ENCODE assay signal across 17 cellular contexts in the genomic region with DNA sequence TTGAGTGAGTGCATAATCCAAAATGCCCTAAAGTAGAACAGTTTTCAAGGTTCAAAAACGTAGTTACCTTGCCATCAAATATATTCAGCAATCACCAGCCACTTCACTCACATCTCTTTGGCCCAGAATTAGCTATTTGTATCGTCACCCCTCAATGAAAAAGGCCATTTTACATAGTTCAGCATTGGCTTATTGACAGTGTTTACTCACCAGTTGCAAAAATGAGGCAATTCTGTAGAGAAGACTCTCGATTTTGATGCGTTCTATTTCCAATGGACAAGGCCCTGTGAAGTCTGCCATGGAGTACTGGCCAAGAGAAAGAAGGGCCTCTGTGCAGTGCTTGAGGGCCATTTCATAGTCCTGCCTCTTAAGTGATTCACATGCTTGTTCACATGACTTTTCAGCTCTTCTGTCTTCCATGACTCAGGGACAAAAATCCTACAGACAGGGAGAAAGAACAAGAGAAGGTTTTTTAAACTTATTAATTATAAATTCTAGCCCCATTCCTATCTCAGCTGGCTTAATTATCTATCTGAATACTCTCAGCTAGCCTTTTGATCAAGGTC. TPM values are rescaled to one million over a fixed set of nuclear protein-coding genes. Genes with fewer than 3 reads are reported as not detected.
DNase-seq lines count a peak whose midpoint lies in the region; ATAC-seq, FAIRE-seq and TF ChIP-seq lines count a peak whose summit lies in the region.
"Had no signal": no experiment of that assay in that cellular context is flagged by ENCODE, and none has a peak within 500 bp of the region (broad histone marks: within the 10 kb centered on the region; RNA-seq: fewer than 3 reads in every experiment).

No MANE protein-coding gene starts in this region.

- H3K27ac Mint-ChIP-seq in activated CD4-positive, alpha-beta memory T cell treated with anti-CD3 and anti-CD28 coated beads, Interleukin-2, amount 10 ng/mL, durations not matched to agents 7 days and 5 days = no peak overlapping the region
- H3K27ac Mint-ChIP-seq: activated CD8-positive, alpha-beta memory T cell treated with anti-CD3 and anti-CD28 coated beads, Interleukin-2, amount 10 ng/mL, durations not matched to agents 7 days and 5 days; progenitor cell of endocrine pancreas had no signal

- 95% methylated on average over 4 of the region's 4 CpGs for WGBS in HepG2 (ENCODE audit: low lambda C conversion rate)

- peaks cover 33 to 85% of the 10 kb centered on the region in 2 experiments for H3K36me3 ChIP-seq in HepG2 (replicated peaks in 1 of 2; ENCODE audit: control insufficient read depth in 1 of 2, insufficient read depth in 2 of 2, low read length in 2 of 2)

- no peak overlapping the region for H3K27ac ChIP-seq in HepG2 (ENCODE audit: extremely low read length, insufficient read depth, low read length)
- H3K27ac ChIP-seq: heart right ventricle, left ventricle myocardium inferior had no signal

- no peak overlapping the region for H3K4me2 ChIP-seq in HepG2 (ENCODE audit: low read depth, low read length)

- CTCF ChIA-PET in HepG2 (lab: Yijun Ruan, JAX; ENCODE audit: low intra/inter-chr PET ratio, low total read pairs) = no interaction called here
- CTCF ChIA-PET in activated CD4-positive, alpha-beta memory T cell treated with anti-CD3 and anti-CD28 coated beads, Interleukin-2, amount 10 ng/mL, durations not matched to agents 7 days and 5 days (lab: Charles Lee) = interaction anchor here (0.9 to 1.6 kb wide), 2 partner anchors 71 to 75 kb away, joined by 3 to 7 read pairs; no protein-coding TSS in a partner anchor

- H3K4me3 Mint-ChIP-seq in activated CD4-positive, alpha-beta memory T cell treated with anti-CD3 and anti-CD28 coated beads, Interleukin-2, amount 10 ng/mL, durations not matched to agents 7 days and 5 days = no peak overlapping the region
- H3K4me3 Mint-ChIP-seq: activated CD8-positive, alpha-beta memory T cell treated with anti-CD3 and anti-CD28 coated beads, Interleukin-2, amount 10 ng/mL, durations not matched to agents 7 days and 5 days had no signal

- POLR2A ChIA-PET in HepG2 (lab: Yijun Ruan, JAX) = no interaction called here
- POLR2A ChIA-PET in activated CD4-positive, alpha-beta memory T cell treated with anti-CD3 and anti-CD28 coated beads, Interleukin-2, amount 10 ng/mL, durations not matched to agents 7 days and 5 days (lab: Charles Lee) = interaction anchor here (1.7 kb wide), 1 partner anchor 27 kb away, joined by 3 read pairs; the partner anchor contains the start of gene HELZ

- H3K9me3 Mint-ChIP-seq in activated CD4-positive, alpha-beta memory T cell treated with anti-CD3 and anti-CD28 coated beads, Interleukin-2, amount 10 ng/mL, durations not matched to agents 7 days and 5 days = no peaks in the 10 kb centered on the region

- H3K9me3 ChIP-seq in HepG2 (ENCODE audit: low read length) = no peaks in the 10 kb centered on the region
- H3K9me3 ChIP-seq: heart right ventricle, left ventricle myocardium inferior had no signal

- peaks cover 72% of the 10 kb centered on the region for H3K79me2 ChIP-seq in HepG2 (ENCODE audit: insufficient read depth, low read length)

- TF ChIP-seq EP300 in HepG2 (IDR thresholded peaks at IDR 0.05; ENCODE audit: low read depth in 2 of 2, low read length in 2 of 2) (no peak), HepG2 (CRISPR knock-in tag; IDR thresholded peaks at IDR 0.05; ENCODE audit: borderline replicate concordance) (no peak)

- in situ Hi-C loops in HepG2 (cut with HindIII; ENCODE audit: extremely low pct_ligation_motif_present, low pct_unique_long_range_greater_than_20kb) = no loop called here

- TF ChIP-seq POLR2A in HepG2 (IDR thresholded peaks at IDR 0.05; ENCODE audit: insufficient read depth in 1 of 2, low read depth in 2 of 2, low read length in 2 of 2) = no peak

- H3K27me3 Mint-ChIP-seq in activated CD4-positive, alpha-beta memory T cell treated with anti-CD3 and anti-CD28 coated beads, Interleukin-2, amount 10 ng/mL, durations not matched to agents 7 days and 5 days = no peaks in the 10 kb centered on the region
- H3K27me3 Mint-ChIP-seq: activated CD8-positive, alpha-beta memory T cell treated with anti-CD3 and anti-CD28 coated beads, Interleukin-2, amount 10 ng/mL, durations not matched to agents 7 days and 5 days; progenitor cell of endocrine pancreas had no signal

- intact Hi-C loops in HepG2 (cut with micrococcal nuclease; ENCODE audit: unreplicated experiment) = no loop called here

- no peaks in the 10 kb centered on the region for H3K27me3 ChIP-seq in HepG2 (ENCODE audit: control insufficient read depth in 1 of 2, insufficient read depth in 2 of 2, low read length in 2 of 2)
- H3K27me3 ChIP-seq: heart right ventricle had no signal

- H4K20me1 ChIP-seq in HepG2 (ENCODE audit: insufficient read depth, low read length) = peaks cover 79% of the 10 kb centered on the region

- peaks cover 21% of the 10 kb centered on the region for H3K4me1 Mint-ChIP-seq in activated CD4-positive, alpha-beta memory T cell treated with anti-CD3 and anti-CD28 coated beads, Interleukin-2, amount 10 ng/mL, durations not matched to agents 7 days and 5 days

- H3K36me3 Mint-ChIP-seq in activated CD4-positive, alpha-beta memory T cell treated with anti-CD3 and anti-CD28 coated beads, Interleukin-2, amount 10 ng/mL, durations not matched to agents 7 days and 5 days (ENCODE audit: low read depth) = peaks cover 29% of the 10 kb centered on the region

- H2AFZ ChIP-seq in HepG2 (ENCODE audit: low read length) = no peak overlapping the region

- DNase-seq in AG08396 (ENCODE audit: low spot score) (peak; percentile 36), RKO (ENCODE audit: low spot score) (peak; percentile 19), epithelial cell of proximal tubule (ENCODE audit: low read depth) (peak; percentile 43), HepG2 (ENCODE audit: low spot score) (no peak), D721Med (ENCODE audit: insufficient read length, low spot score) (no peak)
- DNase-seq in activated CD4-positive, alpha-beta memory T cell treated with anti-CD3 and anti-CD28 coated beads, Interleukin-2, amount 10 ng/mL, durations not matched to agents 7 days and 5 days = no peak
- DNase-seq: activated CD4-positive, CD25-positive, alpha-beta regulatory T cell; activated CD8-positive, alpha-beta memory T cell treated with anti-CD3 and anti-CD28 coated beads, Interleukin-2, amount 10 ng/mL, durations not matched to agents 7 days and 5 days; activated naive CD4-positive, alpha-beta T cell; heart right ventricle; left ventricle myocardium inferior; MM.1S; NCI-H2029 treated with DMSO at 0.1 percent for 48 hours; RPMI8226 had no signal

- ATAC-seq in HepG2 = no peak
- ATAC-seq in HG03025 (IDR thresholded peaks at IDR 0.05; ENCODE audit: low FRiP score, unreplicated experiment) = no peak
- no peak for ATAC-seq in HG03354 (IDR thresholded peaks at IDR 0.05; ENCODE audit: poor library complexity, severe bottlenecking, unreplicated experiment)
- ATAC-seq: activated CD8-positive, alpha-beta memory T cell treated with anti-CD3 and anti-CD28 coated beads, Interleukin-2, amount 10 ng/mL, durations not matched to agents 7 days and 5 days; heart right ventricle had no signal

- H3K4me3 ChIP-seq in epithelial cell of proximal tubule (ENCODE audit: low read depth, low read length) (no peak overlapping the region), HepG2 (replicated peaks in 1 of 3; ENCODE audit: insufficient read depth in 1 of 3, low read depth in 2 of 3, low read length in 3 of 3) (no peak overlapping the region)
- H3K4me3 ChIP-seq: heart right ventricle, left ventricle myocardium inferior had no signal

- TF ChIP-seq RAD21 in HepG2 (CRISPR knock-in tag; IDR thresholded peaks at IDR 0.05) = no peak

- H3K9ac ChIP-seq in HepG2 (ENCODE audit: insufficient read depth, low read depth, low read length) = no peak overlapping the region

- FAIRE-seq in HepG2 (lab: Jason Lieb, UNC) (no peak), D721Med (lab: Jason Lieb, UNC) (no peak)

- no peak for TF ChIP-seq CTCF in epithelial cell of proximal tubule (conservative IDR thresholded peaks at IDR 0.05; ENCODE audit: low read depth, low read length)
- TF ChIP-seq CTCF in HepG2 (CRISPR knock-in tag; IDR thresholded peaks at IDR 0.05) = no peak
- TF ChIP-seq CTCF in D721Med (IDR thresholded peaks at IDR 0.05; ENCODE audit: insufficient read depth, missing control alignments) = no peak

- H3K4me1 ChIP-seq in HepG2 (ENCODE audit: insufficient read depth, low read length) = peaks cover 47% of the 10 kb centered on the region

- no TSS peak for BruUV-seq in HepG2 (replicated peaks; lab: Mats Ljungman, UMichigan)

TF ChIP-seq in HepG2, 621 proteins besides CTCF, POLR2A, EP300 and RAD21 (continues in another document):
- no peak for TF ChIP-seq ZNF329 (CRISPR knock-in tag; IDR thresholded peaks at IDR 0.05; ENCODE audit: low read depth)
- TF ChIP-seq ZIK1 (CRISPR knock-in tag; IDR thresholded peaks at IDR 0.05; ENCODE audit: borderline replicate concordance, low read depth) = no peak

RNA-seq across cellular contexts. Expression of gene HELZ, which starts 26.5 kb away (rescaled TPM):
- total RNA-seq in epithelial cell of proximal tubule (14.8 and 31.1 TPM in 2 replicates), HepG2 (2016; rRNA removed; fragmentation: Illumina TruSeq; extraction: Trizol) (52.4 and 93.1 TPM in 2 replicates)
- 12.4 and 14.0 TPM in 2 replicates for total RNA-seq in HepG2 (2016; cell fraction: cytosol; rRNA removed; fragmentation: Illumina TruSeq; extraction: Trizol; ENCODE audit: low read depth)
- total RNA-seq in HepG2 (2016; cell fraction: insoluble cytoplasmic fraction; rRNA removed; fragmentation: Illumina TruSeq; extraction: Trizol) = 47.7 and 84.1 TPM in 2 replicates
- 34.8 and 42.7 TPM in 2 replicates for total RNA-seq in HepG2 (2016; cell fraction: membrane; rRNA removed; fragmentation: Illumina TruSeq; extraction: Trizol)
- total RNA-seq in HepG2 (2016; cell fraction: nucleus; rRNA removed; fragmentation: Illumina TruSeq; extraction: Trizol) = 127 and 142 TPM in 2 replicates
- 27.8 and 35.3 TPM in 2 replicates for polyA plus RNA-seq in HepG2 (2011; rRNA removed)
- 13.6 and 17.7 TPM in 2 replicates for polyA plus RNA-seq in HepG2 (2011; cell fraction: cytosol; rRNA removed)
- 58.4 and 59.3 TPM in 2 replicates for polyA plus RNA-seq in HepG2 (2011; cell fraction: nucleus; rRNA removed)
- polyA plus RNA-seq in HepG2 (2012) = 20.6 and 33.4 TPM in 2 replicates
- 2.6 and 3.3 TPM in 2 replicates for polyA plus RNA-seq in HepG2 (2016; cell fraction: cytosol; fragmentation: Illumina TruSeq; extraction: Trizol; ENCODE audit: low read depth)
- polyA plus RNA-seq in HepG2 (2016; cell fraction: insoluble cytoplasmic fraction; fragmentation: Illumina TruSeq; extraction: Trizol; ENCODE audit: low read depth) = 17.4 and 19.8 TPM in 2 replicates
- polyA plus RNA-seq in HepG2 (2016; cell fraction: membrane; fragmentation: Illumina TruSeq; extraction: Trizol; ENCODE audit: low read depth) = 3.9 and 4.9 TPM in 2 replicates
- 40.2 and 45.2 TPM in 2 replicates for polyA plus RNA-seq in HepG2 (2016; cell fraction: nucleus; fragmentation: Illumina TruSeq; extraction: Trizol; ENCODE audit: insufficient read depth, low read depth)
- polyA minus RNA-seq in HepG2 (2011; rRNA and poly(A)+ RNA removed; ENCODE audit: low replicate concordance) = 32.9 and 69.3 TPM in 2 replicates
- polyA minus RNA-seq in HepG2 (2011; cell fraction: cytosol; rRNA and poly(A)+ RNA removed) = 55.2 and 63.0 TPM in 2 replicates
- 495 and 542 TPM in 2 replicates for polyA minus RNA-seq in HepG2 (2011; cell fraction: nucleus; rRNA and poly(A)+ RNA removed)
- total RNA-seq in activated CD4-positive, alpha-beta memory T cell treated with anti-CD3 and anti-CD28 coated beads, Interleukin-2, amount 10 ng/mL, durations not matched to agents 7 days and 5 days = 100 to 1,000 TPM in 1 of 2 experiments, 10 to 100 TPM in 1; 98.2 to 109 TPM

Comparison
In these comparisons a context has a peak if more than half of its experiments do, and no peak if none do; other contexts are left out.
1. DNase-seq: peak in AG08396 (single experiment), RKO (single experiment) and epithelial cell of proximal tubule (single experiment); none in HepG2 (single experiment), D721Med (single experiment) and activated CD4-positive, alpha-beta memory T cell treated with anti-CD3 and anti-CD28 coated beads, Interleukin-2, amount 10 ng/mL, durations not matched to agents 7 days and 5 days (single experiment).